ENCODE assay signal across 8 cellular contexts in genomic region chr3:101780661-101781060, GRCh38. TPM values are rescaled to one million over a fixed set of nuclear protein-coding genes. Genes with fewer than 3 reads are reported as not detected.
DNase-seq lines count a peak whose midpoint lies in the region; ATAC-seq, FAIRE-seq and TF ChIP-seq lines count a peak whose summit lies in the region.

No MANE protein-coding gene starts in this region.

- TF ChIP-seq CTCF in coronary artery (IDR thresholded peaks at IDR 0.05) = no peak
- no peak for TF ChIP-seq CTCF in neural crest cell (conservative IDR thresholded peaks at IDR 0.05)
- no peak for TF ChIP-seq CTCF in kidney (IDR thresholded peaks at IDR 0.05; ENCODE audit: borderline replicate concordance, extremely low read depth, insufficient read depth)

- DNase-seq in DMS53 (lab: John Stamatoyannopoulos, UW) (peak; percentile 56), NCI-H460 (ENCODE audit: extremely low read depth, low read depth) (peak; percentile 50), coronary artery (ENCODE audit: low spot score) (no peak), neural crest cell (ENCODE audit: low read depth, low spot score) (no peak), kidney (no peak)

- no peak overlapping the region for H3K27ac Mint-ChIP-seq in neural crest cell (ENCODE audit: unreplicated experiment)

- H3K36me3 Mint-ChIP-seq in neural crest cell (ENCODE audit: low read depth) = peaks cover 9% of the 10 kb centered on the region

- intact Hi-C loops in kidney (cut with DNase I) = no loop called here

- peaks cover 5 to 9% of the 10 kb centered on the region in 2 donors for H3K36me3 ChIP-seq in kidney (ENCODE audit: control insufficient read depth in 1 of 2, insufficient read depth in 2 of 2, low read length in 2 of 2)

- H3K9me3 ChIP-seq in kidney (ENCODE audit: control insufficient read depth in 1 of 2, low read length in 2 of 2) = no peaks in the 10 kb centered on the region

- no peak overlapping the region for H3K9ac ChIP-seq in kidney (ENCODE audit: low read length in 2 of 2)

- ATAC-seq in HG03439 (IDR thresholded peaks at IDR 0.05; ENCODE audit: unreplicated experiment) (no peak), GM19023 (IDR thresholded peaks at IDR 0.05; ENCODE audit: unreplicated experiment) (no peak), GM21423 (IDR thresholded peaks at IDR 0.05; ENCODE audit: unreplicated experiment) (no peak)

- H3K4me3 Mint-ChIP-seq in neural crest cell = peak overlapping the region; percentile 93

- H3K9me3 Mint-ChIP-seq in neural crest cell = no peaks in the 10 kb centered on the region

- FAIRE-seq in kidney (lab: Jason Lieb, UNC) = no peak

- no peaks in the 10 kb centered on the region for H3K27me3 Mint-ChIP-seq in neural crest cell (ENCODE audit: low read depth)

- H3K27ac ChIP-seq in coronary artery = peak overlapping the region in 1 of 2 donors; percentile 73
- H3K27ac ChIP-seq in kidney (ENCODE audit: low read depth in 2 of 2, low read length in 2 of 2) = no peak overlapping the region

- peak overlapping the region; percentile 84 for H3K4me3 ChIP-seq in coronary artery
- H3K4me3 ChIP-seq in kidney (ENCODE audit: low read length in 2 of 2) = no peak overlapping the region

- H3K4me1 Mint-ChIP-seq in neural crest cell = peaks cover 27% of the 10 kb centered on the region

- peaks cover 3 to 8% of the 10 kb centered on the region in 2 donors for H3K4me1 ChIP-seq in kidney (ENCODE audit: control insufficient read depth in 1 of 2, insufficient read depth in 1 of 2, low read depth in 1 of 2, low read length in 2 of 2)

RNA-seq across cellular contexts. Expression of gene NXPE3, which starts 1.6 kb away (rescaled TPM):
- 17.1 and 22.6 TPM in 2 replicates for total RNA-seq in NCI-H460 (2014; rRNA removed; shearing (Covaris generic))
- 5.3 and 8.9 TPM in 2 replicates for polyA plus RNA-seq in NCI-H460 (2014; cell fraction: nucleus; rRNA removed)
- total RNA-seq in neural crest cell (23.0 and 25.7 TPM in 2 replicates), kidney (13.3 TPM)
- polyA plus RNA-seq in kidney (ENCODE audit: insufficient read depth, low read depth, low replicate concordance) = 4.9 TPM

RNA-seq across cellular contexts. Expression of gene CEP97, which starts 56.2 kb away (rescaled TPM):
- total RNA-seq in NCI-H460 (2014; rRNA removed; shearing (Covaris generic)) = 13.6 and 14.9 TPM in 2 replicates
- polyA plus RNA-seq in NCI-H460 (2014; cell fraction: nucleus; rRNA removed) = 6.4 and 9.5 TPM in 2 replicates
- total RNA-seq in neural crest cell (25.1 and 27.4 TPM in 2 replicates), kidney (7.5 TPM)
- polyA plus RNA-seq in kidney (ENCODE audit: insufficient read depth, low read depth, low replicate concordance) = 1.7 TPM

Comparison
In these comparisons a context has a peak if more than half of its experiments do, and no peak if none do; other contexts are left out.
1. DNase-seq: peak in DMS53 (single experiment) and NCI-H460 (single experiment); none in coronary artery (single experiment), neural crest cell (single experiment) and kidney (single experiment).